Comparison of ENCODE assay signal across 8 cellular contexts in genomic region chr2:73987109-73987947, GRCh38. TPM values are rescaled to one million over a fixed set of nuclear protein-coding genes. Genes with fewer than 3 reads are reported as not detected.
DNase-seq lines count a peak whose midpoint lies in the region; ATAC-seq and TF ChIP-seq lines count a peak whose summit lies in the region.

No MANE protein-coding gene starts in this region.

- peak overlapping the region; percentile 96 for H3K4me2 ChIP-seq in Loucy (ENCODE audit: low read depth, low read length, poor library complexity, severe bottlenecking)

- H3K36me3 Mint-ChIP-seq in activated T-helper 17 cell treated with anti-CD3 and anti-CD28 coated beads, Interleukin-2, amount 50 U/mL, for 72 hours (ENCODE audit: low read depth) = peaks cover 75% of the 10 kb centered on the region

- H3K4me1 ChIP-seq in BE2C (no peaks in the 10 kb centered on the region; the same call in 1 of the 2 replicates), Loucy (ENCODE audit: insufficient read depth, low read length, poor library complexity, severe bottlenecking) (peaks cover 78% of the 10 kb centered on the region)

- H3K4me1 Mint-ChIP-seq in activated T-helper 17 cell treated with anti-CD3 and anti-CD28 coated beads, Interleukin-2, amount 50 U/mL, for 72 hours = peaks cover 40% of the 10 kb centered on the region

- H3K36me3 ChIP-seq in BE2C = peaks cover 15% of the 10 kb centered on the region
- H3K36me3 ChIP-seq in Loucy (ENCODE audit: insufficient read depth, low read length) = no peaks in the 10 kb centered on the region

- H3K9ac ChIP-seq in Loucy (ENCODE audit: low read depth, low read length, poor library complexity, severe bottlenecking) = peak overlapping the region; percentile 88

- H3F3A ChIP-seq in Loucy (ENCODE audit: low read depth) = 0 out of 2 replicates have a peak, but pooled peaks cover 3% of the 10 kb centered on the region

- H3K4me3 Mint-ChIP-seq in activated T-helper 17 cell treated with anti-CD3 and anti-CD28 coated beads, Interleukin-2, amount 50 U/mL, for 72 hours = peak overlapping the region; percentile 97

- H3K79me2 ChIP-seq in Loucy (ENCODE audit: insufficient read depth, low read length) = peaks cover 82% of the 10 kb centered on the region

- H3K4me3 ChIP-seq in BE2C (ENCODE audit: low read depth, low read length) (peak overlapping the region; percentile 62), Loucy (ENCODE audit: low read length, poor library complexity, severe bottlenecking) (peak overlapping the region; percentile 84)

- no peaks in the 10 kb centered on the region for H3K9me3 Mint-ChIP-seq in activated T-helper 17 cell treated with anti-CD3 and anti-CD28 coated beads, Interleukin-2, amount 50 U/mL, for 72 hours

- peaks cover 65% of the 10 kb centered on the region for H4K20me1 ChIP-seq in Loucy (ENCODE audit: insufficient read depth, low read length, poor library complexity, severe bottlenecking)

- no peak for DNase-seq in BE2C
- DNase-seq in left ventricle myocardium superior = peak; percentile 65
- no peak for DNase-seq in sciatic nerve (ENCODE audit: low spot score)

- H2AFZ ChIP-seq in Loucy (ENCODE audit: low read length) = no peak overlapping the region

- H3K27me3 Mint-ChIP-seq in activated T-helper 17 cell treated with anti-CD3 and anti-CD28 coated beads, Interleukin-2, amount 50 U/mL, for 72 hours = no peaks in the 10 kb centered on the region

- no peaks in the 10 kb centered on the region for H3K9me3 ChIP-seq in BE2C
- no peaks in the 10 kb centered on the region for H3K9me3 ChIP-seq in Loucy (ENCODE audit: insufficient read depth, low read depth, low read length)

- ATAC-seq in activated T-helper 17 cell treated with anti-CD3 and anti-CD28 coated beads, Interleukin-2, amount 50 U/mL, for 72 hours (replicated peaks) = peak; percentile 52
- ATAC-seq in left ventricle myocardium superior = peak; percentile 79
- ATAC-seq in sciatic nerve = peak; percentile 27
- no peak for ATAC-seq in GM18517 (IDR thresholded peaks at IDR 0.05; ENCODE audit: unreplicated experiment)
- ATAC-seq in GM18520 (IDR thresholded peaks at IDR 0.05; ENCODE audit: unreplicated experiment) = no peak
- ATAC-seq in HG02884 (IDR thresholded peaks at IDR 0.05; ENCODE audit: unreplicated experiment) = no peak

- TF ChIP-seq CTCF in BE2C (IDR thresholded peaks at IDR 0.05; ENCODE audit: low read depth, low read length) = peak; percentile 27; the same call in 1 of the 2 replicates
- TF ChIP-seq CTCF in Loucy (conservative IDR thresholded peaks at IDR 0.05; ENCODE audit: low read length) = peak; percentile 60

- H3K27ac Mint-ChIP-seq in activated T-helper 17 cell treated with anti-CD3 and anti-CD28 coated beads, Interleukin-2, amount 50 U/mL, for 72 hours = peak overlapping the region; percentile 65

- no peaks in the 10 kb centered on the region for H3K27me3 ChIP-seq in BE2C
- H3K27me3 ChIP-seq in Loucy (ENCODE audit: insufficient read depth, low read length, poor library complexity, severe bottlenecking) = no peaks in the 10 kb centered on the region

- no peaks in the 10 kb centered on the region for H3K9me2 ChIP-seq in Loucy (replicated peaks; ENCODE audit: low read depth, low read length)

- intact Hi-C loops in left ventricle myocardium superior (cut with micrococcal nuclease) (no loop called here), sciatic nerve (cut with DNase I) (no loop called here)

RNA-seq across cellular contexts. Expression of gene TET3, which starts 2.6 kb away (rescaled TPM):
- polyA plus RNA-seq in BE2C (2012; ENCODE audit: insufficient read depth, insufficient read length, low read depth) = 14.6 TPM
- total RNA-seq in activated T-helper 17 cell treated with anti-CD3 and anti-CD28 coated beads, Interleukin-2, amount 50 U/mL, for 72 hours = 10 to 100 TPM; 15.1 to 42.6 TPM
- total RNA-seq in left ventricle myocardium superior (3.3 TPM), sciatic nerve (12.1 TPM)

Comparison
In these comparisons a context has a peak if more than half of its experiments do, and no peak if none do; other contexts are left out.
1. ATAC-seq: peak in activated T-helper 17 cell treated with anti-CD3 and anti-CD28 coated beads, Interleukin-2, amount 50 U/mL, for 72 hours (single experiment), left ventricle myocardium superior (single experiment) and sciatic nerve (single experiment); none in GM18517 (single experiment), GM18520 (single experiment) and HG02884 (single experiment).